Comparison of ENCODE assay signal across 21 cellular contexts in the genomic region with DNA sequence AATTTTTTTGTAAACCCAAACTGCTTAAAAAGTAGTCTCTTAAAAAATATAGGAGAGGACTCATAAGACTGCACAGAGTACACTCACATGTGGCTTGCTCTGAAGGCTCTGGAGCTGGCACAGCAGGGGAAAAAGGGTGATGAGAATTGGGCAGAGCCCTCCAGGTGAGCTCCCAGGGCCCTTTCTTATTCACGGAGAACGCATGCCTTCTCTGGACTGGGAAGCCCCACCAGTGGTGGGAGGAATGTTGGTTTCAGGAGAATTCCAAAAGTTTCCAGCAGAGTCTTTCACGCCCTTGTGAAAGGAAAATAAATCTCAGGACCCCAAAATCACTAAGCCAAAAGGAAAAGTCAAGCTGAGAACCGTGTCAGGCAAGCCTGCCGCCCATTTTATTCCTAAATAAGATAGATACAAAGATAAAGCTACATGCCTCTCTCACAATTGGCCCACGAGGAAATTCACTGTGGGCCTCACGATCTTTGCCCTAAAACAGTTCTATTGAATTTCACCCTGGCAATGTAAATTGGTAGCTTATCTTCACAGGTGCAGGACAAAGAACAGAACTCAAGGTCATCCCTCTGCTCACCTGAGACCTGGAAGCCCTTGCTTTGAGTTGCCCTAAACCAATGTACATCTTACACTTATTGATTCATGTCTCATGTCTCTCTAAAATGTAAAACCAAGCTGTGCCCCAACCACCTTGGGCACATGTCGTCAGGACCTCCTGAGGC. TPM values are rescaled to one million over a fixed set of nuclear protein-coding genes. Genes with fewer than 3 reads are reported as not detected.
DNase-seq lines count a peak whose midpoint lies in the region; ATAC-seq and TF ChIP-seq lines count a peak whose summit lies in the region.
"Had no signal": no experiment of that assay in that cellular context is flagged by ENCODE, and none has a peak within 500 bp of the region (broad histone marks: within the 10 kb centered on the region; RNA-seq: fewer than 3 reads in every experiment).

No MANE protein-coding gene starts in this region.

- intact Hi-C loops in colonic mucosa (cut with DNase I) (loop anchor here (10.0 kb wide), 1 partner anchor 254 kb away; no protein-coding TSS in a partner anchor), left colon (cut with DNase I, micrococcal nuclease) (no loop called here)

- H3K36me3 ChIP-seq in HUES48 (ENCODE audit: control insufficient read depth, insufficient read depth, low read length) (no peaks in the 10 kb centered on the region), colonic mucosa (no peaks in the 10 kb centered on the region)
- H3K36me3 ChIP-seq: MG63 had no signal

- H3K9me3 ChIP-seq in HUES48 (ENCODE audit: control insufficient read depth, insufficient read depth, low read length): no peaks in the 10 kb centered on the region
- H3K9me3 ChIP-seq in colonic mucosa: no peaks in the 10 kb centered on the region
- H3K9me3 ChIP-seq: MG63 had no signal

- H3K27ac ChIP-seq in HUES48 (ENCODE audit: low read depth, low read length): peak overlapping the region; percentile 79
- H3K27ac ChIP-seq in colonic mucosa: peak overlapping the region; percentile 6

- H3K9ac ChIP-seq in HUES48 (ENCODE audit: low read depth, low read length): peak overlapping the region; percentile 43
- no peak overlapping the region for H3K9ac ChIP-seq in colonic mucosa (ENCODE audit: low read depth in 2 of 2, low read length in 2 of 2)

- ATAC-seq in left colon (peak; percentile 35), HG03457 (IDR thresholded peaks at IDR 0.05; ENCODE audit: unreplicated experiment) (no peak), HG02678 (IDR thresholded peaks at IDR 0.05; ENCODE audit: unreplicated experiment) (no peak), GM21390 (IDR thresholded peaks at IDR 0.05; ENCODE audit: unreplicated experiment) (no peak)
- ATAC-seq: Panc1 had no signal

- no peak for TF ChIP-seq CTCF in colonic mucosa (IDR thresholded peaks at IDR 0.05)

- H3K27me3 ChIP-seq in HUES48 (ENCODE audit: control insufficient read depth, insufficient read depth, low read length): no peaks in the 10 kb centered on the region
- H3K27me3 ChIP-seq in colonic mucosa: no peaks in the 10 kb centered on the region
- H3K27me3 ChIP-seq: MG63 had no signal

- H3K4me1 ChIP-seq in HUES48 (ENCODE audit: control insufficient read depth, insufficient read depth, low read length) (peaks cover 46% of the 10 kb centered on the region), colonic mucosa (no peaks in the 10 kb centered on the region)

- DNase-seq in colonic mucosa (no peak), left colon (no peak), ureter (ENCODE audit: low spot score) (no peak)
- DNase-seq: CD4-positive, alpha-beta T cell; DMS79; IMR-90; Karpas-422; MG63; NCI-H1092; NCI-H146; NCI-H2081; NCI-H510A; NCI-H774 had no signal

- H3K4me3 ChIP-seq in HUES48 (ENCODE audit: low read depth, low read length) (no peak overlapping the region; the same call in 1 of the 2 replicates), colonic mucosa (no peak overlapping the region)
- H3K4me3 ChIP-seq: MG63 had no signal

RNA-seq across cellular contexts. Expression of a gene that starts 15.5 kb away (rescaled TPM):
- total RNA-seq in colonic mucosa (not detected), left colon (not detected), ureter (not detected)
- total RNA-seq: B cell; CD4-positive, alpha-beta T cell; G401; IMR-90; SK-MEL-5 had no signal
